ENCODE assay signal across 9 cellular contexts in the genomic region with DNA sequence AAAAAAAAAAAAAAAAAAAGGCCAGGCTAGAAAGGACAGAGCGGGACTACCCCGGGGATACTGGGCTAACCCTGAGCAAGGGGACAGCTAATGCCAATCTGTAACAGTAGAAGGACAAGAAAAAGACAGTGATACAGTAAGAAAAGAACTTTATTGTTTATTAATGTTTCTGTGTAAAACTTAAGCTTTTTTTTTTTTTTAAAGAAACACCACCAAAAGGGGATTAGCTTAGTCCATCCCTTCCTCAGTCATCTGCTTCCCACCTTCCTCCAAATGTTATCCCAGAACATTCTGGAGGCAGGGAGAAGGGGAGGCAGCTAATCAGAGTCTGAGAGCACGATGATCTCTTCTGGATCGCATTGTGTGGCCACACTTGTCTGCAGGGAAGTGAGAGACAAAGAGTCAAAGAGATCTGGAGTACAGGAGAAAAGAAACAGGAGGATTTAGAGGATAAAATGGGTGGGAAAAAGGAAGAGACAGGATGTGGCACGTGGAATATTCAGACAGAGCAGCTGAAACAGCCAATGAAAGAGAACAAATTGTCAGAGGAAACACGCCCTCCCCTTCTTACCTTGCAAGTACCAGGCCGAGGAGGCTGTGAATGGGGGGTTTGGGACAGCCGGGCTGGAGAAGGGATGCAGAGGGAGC. TPM values are rescaled to one million over a fixed set of nuclear protein-coding genes. Genes with fewer than 3 reads are reported as not detected.
DNase-seq lines count a peak whose midpoint lies in the region; ATAC-seq and TF ChIP-seq lines count a peak whose summit lies in the region.
"Had no signal": no experiment of that assay in that cellular context is flagged by ENCODE, and none has a peak within 500 bp of the region (broad histone marks: within the 10 kb centered on the region; RNA-seq: fewer than 3 reads in every experiment).

No MANE protein-coding gene starts in this region.

- H3K27me3 ChIP-seq in GM23338 (ENCODE audit: insufficient read depth) (no peaks in the 10 kb centered on the region), skeletal muscle tissue (ENCODE audit: control insufficient read depth in 3 of 3, insufficient read depth in 3 of 3, low read length in 3 of 3) (no peaks in the 10 kb centered on the region), foreskin keratinocyte (no peaks in the 10 kb centered on the region)
- H3K27me3 ChIP-seq: SJSA1 had no signal

- peaks cover 66% of the 10 kb centered on the region for H3K4me1 Mint-ChIP-seq in GM23338

- H3K9me3 Mint-ChIP-seq in GM23338 = no peaks in the 10 kb centered on the region; the same call in 1 of the 3 replicates

- no peaks in the 10 kb centered on the region for H3K9me3 ChIP-seq in skeletal muscle tissue (ENCODE audit: control insufficient read depth in 3 of 3, low read length in 3 of 3)
- H3K9me3 ChIP-seq: SJSA1 had no signal

- H4K20me1 ChIP-seq in GM23338 (replicated peaks; ENCODE audit: insufficient read depth) = peaks cover 11% of the 10 kb centered on the region

- peaks cover 36% of the 10 kb centered on the region for H3K79me2 ChIP-seq in GM23338 (replicated peaks; ENCODE audit: insufficient read depth)

- ATAC-seq in GM23338 = no peak
- no peak for ATAC-seq in foreskin keratinocyte

- no peaks in the 10 kb centered on the region for H3K9me2 ChIP-seq in GM23338 (ENCODE audit: insufficient read depth)

- TF ChIP-seq CTCF in GM23338 (conservative IDR thresholded peaks at IDR 0.05; ENCODE audit: low read depth in 2 of 2) = no peak
- no peak for TF ChIP-seq CTCF in WI38 (IDR thresholded peaks at IDR 0.05; ENCODE audit: low read depth, low read length)
- no peak for TF ChIP-seq CTCF in foreskin fibroblast (IDR thresholded peaks at IDR 0.05; ENCODE audit: low read depth, low read length)
- TF ChIP-seq CTCF in foreskin keratinocyte (conservative IDR thresholded peaks at IDR 0.05) = no peak

- H3K36me3 Mint-ChIP-seq in GM23338 (ENCODE audit: low read depth) = peaks cover 42% of the 10 kb centered on the region

- no peak overlapping the region for H2AFZ ChIP-seq in GM23338

- H3K4me1 ChIP-seq in GM23338 (ENCODE audit: insufficient read depth) (peaks cover 40% of the 10 kb centered on the region), skeletal muscle tissue (ENCODE audit: control insufficient read depth in 3 of 3, insufficient read depth in 3 of 3, low read length in 3 of 3) (peaks cover 49 to 80% (median 59%) of the 10 kb centered on the region in 3 donors), foreskin keratinocyte (peaks cover 14% of the 10 kb centered on the region)

- peak overlapping the region; percentile 51 for H3K4me3 ChIP-seq in GM23338
- peak overlapping the region; percentile 64 for H3K4me3 ChIP-seq in WI38 (ENCODE audit: low read depth, low read length)
- H3K4me3 ChIP-seq in foreskin fibroblast (ENCODE audit: low read depth in 1 of 2, low read length in 2 of 2) = peak overlapping the region; percentile 53 to 89
- H3K4me3 ChIP-seq in skeletal muscle tissue (ENCODE audit: low read length in 3 of 3) = peak overlapping the region; percentile 85 to 92 (median 89)

- DNase-seq in GM23338 (ENCODE audit: low spot score) = no peak
- no peak for DNase-seq in foreskin fibroblast
- no peak for DNase-seq in foreskin keratinocyte
- DNase-seq in medulla oblongata (ENCODE audit: extremely low spot score) = no peak
- no peak for DNase-seq in HUDEP-2 (lab: John Stamatoyannopoulos, UW; ENCODE audit: unreplicated experiment in 76 of 76)
- no peak for DNase-seq in kidney glomerular epithelial cell (lab: John Stamatoyannopoulos, UW)

- peak overlapping the region; percentile 58 for H3K4me2 ChIP-seq in GM23338

- H3K9ac ChIP-seq in skeletal muscle tissue (ENCODE audit: low read depth in 1 of 3, low read length in 3 of 3) = peak overlapping the region; percentile 73 to 93 (median 83)

- peaks cover 14% of the 10 kb centered on the region for H3K36me3 ChIP-seq in GM23338 (ENCODE audit: insufficient read depth)
- H3K36me3 ChIP-seq in skeletal muscle tissue (ENCODE audit: control insufficient read depth in 3 of 3, insufficient read depth in 3 of 3, low read length in 3 of 3) = peaks cover 26 to 31% (median 27%) of the 10 kb centered on the region in 3 donors

- peak overlapping the region; percentile 86 for H3K27ac ChIP-seq in GM23338 (ENCODE audit: low read depth)
- H3K27ac ChIP-seq in skeletal muscle tissue (ENCODE audit: low read depth, low read length) = peak overlapping the region; percentile 87
- no peak overlapping the region for H3K27ac ChIP-seq in foreskin keratinocyte
- H3K27ac ChIP-seq: SJSA1 had no signal

- peaks cover 22% of the 10 kb centered on the region for H3K27me3 Mint-ChIP-seq in GM23338 (ENCODE audit: insufficient read depth, low read depth, poor library complexity)

- H3K4me3 Mint-ChIP-seq in GM23338 = peak overlapping the region; percentile 93

- peaks cover 20% of the 10 kb centered on the region for H3F3A ChIP-seq in GM23338 (replicated peaks; ENCODE audit: low read depth)

- peak overlapping the region; percentile 98 for H3K27ac Mint-ChIP-seq in GM23338

TF ChIP-seq in GM23338, 12 proteins besides CTCF, POLR2A, EP300 and RAD21 (continues in another document):
- no peak for TF ChIP-seq EZH2phosphoT487 (IDR thresholded peaks at IDR 0.05; ENCODE audit: unreplicated experiment)
- TF ChIP-seq STAT1 (IDR thresholded peaks at IDR 0.05; ENCODE audit: unreplicated experiment) = no peak

RNA-seq across cellular contexts. Expression of gene ZBTB22, which starts 1.0 kb away (rescaled TPM):
- 7.7 and 8.8 TPM in 2 replicates for total RNA-seq in GM23338 (2014; rRNA removed; shearing (Covaris generic))
- 1.9 and 3.9 TPM in 2 replicates for polyA plus RNA-seq in GM23338 (2016; fragmentation: Nextera tagmentation; extraction: Ambion mirVana)
- total RNA-seq in skeletal muscle tissue = 17.7 TPM
- total RNA-seq in foreskin keratinocyte = 9.5 and 10.9 TPM in 2 replicates
- 8.4 and 9.0 TPM in 2 replicates for polyA plus RNA-seq in foreskin keratinocyte

RNA-seq across cellular contexts. Expression of gene DAXX, which starts 4.2 kb away (rescaled TPM):
- 73.2 and 107 TPM in 2 replicates for total RNA-seq in GM23338 (2014; rRNA removed; shearing (Covaris generic))
- polyA plus RNA-seq in GM23338 (2016; fragmentation: Nextera tagmentation; extraction: Ambion mirVana) (67.4 and 71.0 TPM in 2 replicates), foreskin keratinocyte (47.8 and 51.2 TPM in 2 replicates)
- total RNA-seq in skeletal muscle tissue (15.1 TPM), foreskin keratinocyte (57.6 and 59.2 TPM in 2 replicates)

RNA-seq across cellular contexts. Expression of gene TAPBP, which starts 4.7 kb away (rescaled TPM):
- total RNA-seq in GM23338 (2014; rRNA removed; shearing (Covaris generic)) = 29.1 and 37.5 TPM in 2 replicates
- polyA plus RNA-seq in GM23338 (2016; fragmentation: Nextera tagmentation; extraction: Ambion mirVana) (18.1 and 19.9 TPM in 2 replicates), foreskin keratinocyte (61.7 and 64.0 TPM in 2 replicates)
- total RNA-seq in skeletal muscle tissue (16.7 TPM), foreskin keratinocyte (87.4 and 105 TPM in 2 replicates)

RNA-seq across cellular contexts. Expression of gene RGL2, which starts 19.8 kb away (rescaled TPM):
- total RNA-seq in GM23338 (2014; rRNA removed; shearing (Covaris generic)) = 44.9 and 52.2 TPM in 2 replicates
- polyA plus RNA-seq in GM23338 (2016; fragmentation: Nextera tagmentation; extraction: Ambion mirVana) (28.0 and 31.7 TPM in 2 replicates), foreskin keratinocyte (23.1 and 24.4 TPM in 2 replicates)
- total RNA-seq in skeletal muscle tissue (18.3 TPM), foreskin keratinocyte (30.4 and 31.0 TPM in 2 replicates)

RNA-seq across cellular contexts. Expression of gene PFDN6, which starts 29.1 kb away (rescaled TPM):
- 62.2 and 80.4 TPM in 2 replicates for total RNA-seq in GM23338 (2014; rRNA removed; shearing (Covaris generic))
- polyA plus RNA-seq in GM23338 (2016; fragmentation: Nextera tagmentation; extraction: Ambion mirVana) = 54.0 and 56.1 TPM in 2 replicates
- total RNA-seq in skeletal muscle tissue = 27.1 TPM
- 76.8 and 89.5 TPM in 2 replicates for total RNA-seq in foreskin keratinocyte
- polyA plus RNA-seq in foreskin keratinocyte = 169 TPM in 2 replicates
